Comparison of ENCODE assay signal across 1 cellular context in genomic region chr3:111932962-111933361, GRCh38.
TF ChIP-seq lines count a peak whose summit lies in the region.

No MANE protein-coding gene starts in this region.

TF ChIP-seq in endothelial cell of umbilical vein, 7 proteins besides CTCF, POLR2A, EP300 and RAD21 (continued from another document):
- TF ChIP-seq GATA2 (IDR thresholded peaks at IDR 0.05; ENCODE audit: insufficient read depth, insufficient read length, low read depth, low read length) = peak; percentile 91
- no peak for TF ChIP-seq MAX (IDR thresholded peaks at IDR 0.05; ENCODE audit: insufficient read depth, insufficient read length)
- TF ChIP-seq MYC (IDR thresholded peaks at IDR 0.05; ENCODE audit: low read depth, low read length) = no peak
- peak; percentile 32 for TF ChIP-seq FOS (IDR thresholded peaks at IDR 0.05; ENCODE audit: borderline replicate concordance, insufficient read depth, low read length)
